ENCODE assay signal across 1 cellular context in the genomic region with DNA sequence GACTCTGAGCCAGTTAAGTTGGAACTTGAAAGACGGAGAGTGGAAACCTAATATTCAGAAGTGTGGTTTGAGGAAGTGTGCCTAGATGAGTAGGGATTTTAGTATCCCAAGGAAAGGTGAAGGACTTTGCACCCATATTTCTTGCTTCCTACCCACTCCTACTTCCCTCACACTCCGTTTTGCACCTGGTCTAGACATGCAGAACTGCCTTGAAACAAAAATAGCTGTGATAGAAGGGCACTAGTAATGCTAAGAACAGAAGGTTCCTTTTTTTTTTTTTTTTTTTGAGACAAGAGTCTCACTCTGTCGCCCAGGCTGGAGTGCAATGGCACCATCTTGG.
TF ChIP-seq lines count a peak whose summit lies in the region.

No MANE protein-coding gene starts in this region.

TF ChIP-seq in H1, 55 proteins besides CTCF, POLR2A, EP300 and RAD21:
- TF ChIP-seq CBX8 (IDR thresholded peaks at IDR 0.05; ENCODE audit: borderline replicate concordance, low read depth, low read length) = no peak
- no peak for TF ChIP-seq BCL11A (IDR thresholded peaks at IDR 0.05; ENCODE audit: low read depth in 2 of 2, low read length in 2 of 2)
- no peak for TF ChIP-seq KDM5A (IDR thresholded peaks at IDR 0.05; ENCODE audit: low read length)
- TF ChIP-seq BACH1 (IDR thresholded peaks at IDR 0.05; ENCODE audit: low read length) = no peak
- TF ChIP-seq GTF2F1 (IDR thresholded peaks at IDR 0.05; ENCODE audit: borderline replicate concordance, low read depth, low read length) = no peak
- TF ChIP-seq POLR2AphosphoS5 (IDR thresholded peaks at IDR 0.05; ENCODE audit: low read depth, low read length) = no peak
- TF ChIP-seq HDAC6 (IDR thresholded peaks at IDR 0.05; ENCODE audit: low read depth, low read length) = no peak
- TF ChIP-seq GABPA (IDR thresholded peaks at IDR 0.05; ENCODE audit: borderline replicate concordance, insufficient read depth, low read length) = no peak
- no peak for TF ChIP-seq SRF (IDR thresholded peaks at IDR 0.05; ENCODE audit: low read depth, low read length)
- no peak for TF ChIP-seq CREB1 (IDR thresholded peaks at IDR 0.05)
- no peak for TF ChIP-seq SP1 (IDR thresholded peaks at IDR 0.05; ENCODE audit: low read depth, low read length)
- TF ChIP-seq SP4 (IDR thresholded peaks at IDR 0.05; ENCODE audit: low read length) = no peak
- no peak for TF ChIP-seq RBBP5 (IDR thresholded peaks at IDR 0.05; ENCODE audit: borderline replicate concordance, low read depth, low read length)
- TF ChIP-seq SAP30 (IDR thresholded peaks at IDR 0.05; ENCODE audit: insufficient read depth, insufficient replicate concordance, low read length) = no peak
